8 cellular contexts compared by ENCODE assay signal in genomic region chr2:236178921-236179652, GRCh38. TPM values are rescaled to one million over a fixed set of nuclear protein-coding genes. Genes with fewer than 3 reads are reported as not detected.
A peak's percentile ranks its signal among the peaks of the same experiment; 100 is the strongest.
DNase-seq lines count a peak whose midpoint lies in the region; ATAC-seq and TF ChIP-seq lines count a peak whose summit lies in the region.

No MANE protein-coding gene starts in this region.

- no peaks in the 10 kb centered on the region for H3K36me3 ChIP-seq in ACC112 (ENCODE audit: insufficient read depth, low read length)

- no peak overlapping the region for H3K27ac Mint-ChIP-seq in WTC11
- H3K27ac Mint-ChIP-seq in CD4-positive, alpha-beta T cell: no peak overlapping the region

- peaks cover 56% of the 10 kb centered on the region for H3K27me3 Mint-ChIP-seq in WTC11 (ENCODE audit: low read depth)
- peaks cover 91% of the 10 kb centered on the region for H3K27me3 Mint-ChIP-seq in CD4-positive, alpha-beta T cell

- POLR2A ChIA-PET in WTC11 (lab: Charles Lee): interaction anchor here (0.6 kb wide), 1 partner anchor 55 kb away, joined by 3 read pairs; no protein-coding TSS in a partner anchor
- POLR2A ChIA-PET in CD4-positive, alpha-beta T cell (lab: Charles Lee): no interaction called here

- CTCF ChIA-PET in WTC11 (lab: Charles Lee): interaction anchor here (0.5 to 3.9 kb wide), 39 partner anchors 10 to 570 kb away, joined by 3 to 41 read pairs (median 5); partner anchors contain the start of gene GBX2
- CTCF ChIA-PET in CD4-positive, alpha-beta T cell (lab: Charles Lee): interaction anchor here (2.4 kb wide), 1 partner anchor 400 kb away, joined by 6 read pairs; no protein-coding TSS in a partner anchor

- ATAC-seq in WTC11: no peak
- no peak for ATAC-seq in CD4-positive, alpha-beta T cell (ENCODE audit: poor library complexity)

- peak overlapping the region; percentile 66 for H3K4me3 ChIP-seq in ACC112 (ENCODE audit: low read depth, low read length)

- peaks cover 42% of the 10 kb centered on the region for H3K4me1 Mint-ChIP-seq in WTC11
- peaks cover 12% of the 10 kb centered on the region for H3K4me1 Mint-ChIP-seq in CD4-positive, alpha-beta T cell (ENCODE audit: low read depth)

- H3K79me2 ChIP-seq in ACC112 (ENCODE audit: control insufficient read depth, insufficient read depth, low read length, unreplicated experiment): no peaks in the 10 kb centered on the region

- no peak overlapping the region for H3K27ac ChIP-seq in ACC112 (ENCODE audit: low read depth, low read length)
- no peak overlapping the region for H3K27ac ChIP-seq in CD4-positive, alpha-beta T cell (ENCODE audit: low read depth, low read length)

- H3K36me3 Mint-ChIP-seq in WTC11: peaks cover 3% of the 10 kb centered on the region; the same call in 1 of the 2 replicates
- H3K36me3 Mint-ChIP-seq in CD4-positive, alpha-beta T cell (ENCODE audit: low read depth): no peaks in the 10 kb centered on the region

- in situ Hi-C loops in G401 (cut with HindIII; ENCODE audit: low sequenced_read_pairs): no loop called here

- H3K4me3 Mint-ChIP-seq in WTC11: peak overlapping the region; percentile 76
- no peak overlapping the region for H3K4me3 Mint-ChIP-seq in CD4-positive, alpha-beta T cell

- peaks cover 76% of the 10 kb centered on the region for H3K27me3 ChIP-seq in ACC112 (ENCODE audit: insufficient read depth, low read length)
- peaks cover 91% of the 10 kb centered on the region for H3K27me3 ChIP-seq in CD4-positive, alpha-beta T cell (ENCODE audit: control insufficient read depth, insufficient read depth, low read length)

- peak overlapping the region; percentile 52 for H2AFZ ChIP-seq in ACC112 (ENCODE audit: low read length, unreplicated experiment)

- H3K9me3 ChIP-seq in CD4-positive, alpha-beta T cell (ENCODE audit: control insufficient read depth, low read length): no peaks in the 10 kb centered on the region

- TF ChIP-seq CTCF in WTC11 (IDR thresholded peaks at IDR 0.05): no peak
- no peak for TF ChIP-seq CTCF in CD4-positive, alpha-beta T cell (IDR thresholded peaks at IDR 0.05)

- peaks cover 11% of the 10 kb centered on the region for H3K4me1 ChIP-seq in ACC112 (ENCODE audit: control insufficient read depth, insufficient read depth, low read length, unreplicated experiment)

- peaks cover 8% of the 10 kb centered on the region for H3K9me3 Mint-ChIP-seq in WTC11
- H3K9me3 Mint-ChIP-seq in CD4-positive, alpha-beta T cell: no peaks in the 10 kb centered on the region

- DNase-seq in G401 (ENCODE audit: low spot score) (peak; percentile 47), WTC11 (ENCODE audit: low spot score) (peak; percentile 30), iris pigment epithelial cell (ENCODE audit: low read depth) (peak; percentile 31), NCI-H1105 (lab: John Stamatoyannopoulos, UW) (no peak), cortex of kidney (lab: John Stamatoyannopoulos, UW) (no peak), OCI-M1 (lab: John Stamatoyannopoulos, UW) (no peak)
- DNase-seq in CD4-positive, alpha-beta T cell: no peak

- intact Hi-C loops in CD4-positive, alpha-beta T cell (cut with DNase I, micrococcal nuclease): loop anchor here in 1 of 2 experiments (5.0 kb wide), 1 partner anchor 412 kb away; no protein-coding TSS in a partner anchor

TF ChIP-seq in WTC11, 78 proteins besides CTCF, POLR2A, EP300 and RAD21:
- no peak for TF ChIP-seq ZBTB43 (CRISPR knock-in tag; IDR thresholded peaks at IDR 0.05)
- TF ChIP-seq ZNF281 (CRISPR knock-in tag; IDR thresholded peaks at IDR 0.05): no peak
- TF ChIP-seq SP1 (CRISPR knock-in tag; conservative IDR thresholded peaks at IDR 0.05): no peak
- TF ChIP-seq ESRRA (CRISPR knock-in tag; IDR thresholded peaks at IDR 0.05; ENCODE audit: borderline replicate concordance): no peak
- TF ChIP-seq ERG (CRISPR knock-in tag; IDR thresholded peaks at IDR 0.05): no peak
- TF ChIP-seq RELA (CRISPR knock-in tag; IDR thresholded peaks at IDR 0.05; ENCODE audit: borderline replicate concordance): no peak
- TF ChIP-seq ZBTB21 (CRISPR knock-in tag; IDR thresholded peaks at IDR 0.05; ENCODE audit: borderline replicate concordance): no peak
- no peak for TF ChIP-seq USF2 (CRISPR knock-in tag; IDR thresholded peaks at IDR 0.05)
- TF ChIP-seq ZNF232 (CRISPR knock-in tag; IDR thresholded peaks at IDR 0.05): no peak
- no peak for TF ChIP-seq ZMAT4 (CRISPR knock-in tag; IDR thresholded peaks at IDR 0.05)
- TF ChIP-seq FOXK1 (CRISPR knock-in tag; IDR thresholded peaks at IDR 0.05): no peak

RNA-seq across cellular contexts. Expression of gene GBX2, which starts 10.9 kb away (rescaled TPM):
- total RNA-seq in G401 (2014; rRNA removed; shearing (Covaris generic)): 25.0 and 39.2 TPM in 2 replicates
- 15.3 to 25.6 TPM (median 19.1 TPM) in 3 replicates for total RNA-seq in WTC11 (2021)
- total RNA-seq in CD4-positive, alpha-beta T cell: not detected

Comparison
In these comparisons a context has a peak if more than half of its experiments do, and no peak if none do; other contexts are left out.
1. DNase-seq: peak in G401 (single experiment), WTC11 (single experiment) and iris pigment epithelial cell (single experiment); none in NCI-H1105 (single experiment), cortex of kidney (single experiment), OCI-M1 (single experiment) and CD4-positive, alpha-beta T cell (0 of 10).
2. RNA of gene GBX2, which starts 10.9 kb away (total RNA-seq): 15.3 to 25.6 TPM in WTC11 and 25.0 to 39.2 TPM in G401; not detected in CD4-positive, alpha-beta T cell; every median in the first group is over 10 times any median in the second.